In the genomic region with DNA sequence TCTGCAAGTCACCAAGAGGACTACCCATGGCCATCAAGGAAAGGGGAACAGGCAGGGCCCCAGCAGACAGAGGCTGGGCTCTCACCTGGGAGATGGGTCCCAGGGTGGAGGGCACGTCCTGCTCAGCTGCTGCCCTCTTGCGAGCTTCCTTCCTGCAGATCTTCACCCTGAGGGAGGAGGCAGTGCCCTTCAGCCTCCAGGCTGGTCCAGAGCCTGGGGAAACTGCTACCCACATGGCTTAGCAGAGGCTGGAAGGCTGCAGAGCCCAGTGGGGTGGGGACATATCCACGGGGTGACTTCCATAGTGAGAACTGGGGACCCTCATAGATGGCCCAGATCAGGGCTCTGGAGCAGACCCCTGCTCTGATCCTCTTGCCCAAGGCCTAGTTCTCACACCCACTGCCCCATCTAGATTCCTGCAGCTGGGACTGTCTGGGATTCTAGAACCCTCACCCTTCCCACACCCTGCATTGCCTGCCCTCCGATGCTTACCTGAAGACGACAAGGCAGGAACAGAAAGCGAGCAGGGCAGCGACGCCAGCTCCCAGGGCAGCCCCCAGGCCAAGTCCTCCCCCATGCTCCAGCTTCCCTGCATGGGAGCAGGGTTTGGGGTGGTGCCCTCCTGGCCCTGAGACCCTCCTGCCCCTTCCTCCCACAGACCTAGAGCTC, we compare ENCODE assay signal across 27 cellular contexts. TPM values are rescaled to one million over a fixed set of nuclear protein-coding genes. Genes with fewer than 3 reads are reported as not detected.
"Had no signal": no experiment of that assay in that cellular context is flagged by ENCODE, and none has a peak within 500 bp of the region (broad histone marks: within the 10 kb centered on the region; RNA-seq: fewer than 3 reads in every experiment).

No MANE protein-coding gene starts in this region.

- ATAC-seq: activated T-cell treated with anti-CD3 and anti-CD28 coated beads, Interleukin-2, amount 50 U/mL, for 72 hours; foreskin keratinocyte; heart right ventricle; naive thymus-derived CD4-positive, alpha-beta T cell; sciatic nerve; stimulated activated memory B cell treated with anti-CD40 and anti-IgM and Interleukin-4, amounts not matched to agents 10 μg/mL and 1 μg/mL and 100 μg/mL, for 72 hours; stimulated activated naive CD8-positive, alpha-beta T cell treated with anti-CD3 and anti-CD28 coated beads, Interleukin-15, amount 100 ng/mL, for 72 hours; upper lobe of right lung had no signal

- H3K27ac Mint-ChIP-seq: activated naive CD8-positive, alpha-beta T cell treated with anti-CD3 and anti-CD28 coated beads, Interleukin-2, amount 10 ng/mL, durations not matched to agents 7 days and 5 days; activated T-cell treated with anti-CD3 and anti-CD28 coated beads, Interleukin-2, amount 50 U/mL, for 72 hours; naive thymus-derived CD4-positive, alpha-beta T cell; stimulated activated memory B cell treated with anti-CD40 and anti-IgM and Interleukin-4, amounts not matched to agents 10 μg/mL and 1 μg/mL and 100 μg/mL, for 72 hours; stimulated activated naive CD8-positive, alpha-beta T cell treated with anti-CD3 and anti-CD28 coated beads, Interleukin-15, amount 100 ng/mL, for 72 hours had no signal

- H3K4me1 Mint-ChIP-seq: activated naive CD4-positive, alpha-beta T cell treated with anti-CD3 and anti-CD28 coated beads, Interleukin-2, amount 10 ng/mL, durations not matched to agents 7 days and 5 days had no signal

- H3K36me3 Mint-ChIP-seq: activated naive CD4-positive, alpha-beta T cell treated with anti-CD3 and anti-CD28 coated beads, Interleukin-2, amount 10 ng/mL, durations not matched to agents 7 days and 5 days; activated naive CD8-positive, alpha-beta T cell treated with anti-CD3 and anti-CD28 coated beads, Interleukin-2, amount 10 ng/mL, durations not matched to agents 7 days and 5 days; naive thymus-derived CD4-positive, alpha-beta T cell; stimulated activated memory B cell treated with anti-CD40 and anti-IgM and Interleukin-4, amounts not matched to agents 10 μg/mL and 1 μg/mL and 100 μg/mL, for 72 hours had no signal

- DNase-seq: activated CD4-positive, alpha-beta T cell treated with anti-CD3 and anti-CD28 coated beads for 4 hours; activated CD4-positive, alpha-beta T cell treated with anti-CD3 and anti-CD28 coated beads, Interleukin-2, amount 50 U/mL, for 4 hours; activated naive CD4-positive, alpha-beta T cell treated with anti-CD3 and anti-CD28 coated beads, Interleukin-2, amount 10 ng/mL, durations not matched to agents 7 days and 5 days; activated naive CD8-positive, alpha-beta T cell treated with anti-CD3 and anti-CD28 coated beads, Interleukin-2, amount 10 ng/mL, durations not matched to agents 7 days and 5 days; activated T-cell treated with anti-CD3 and anti-CD28 coated beads for 4 hours; activated T-cell treated with anti-CD3 and anti-CD28 coated beads, Interleukin-2, amount 50 U/mL, for 72 hours; amniotic stem cell; central memory CD4-positive, alpha-beta T cell; dermis blood vessel endothelial cell; effector CD4-positive, alpha-beta T cell; foreskin keratinocyte; heart right ventricle; left ventricle myocardium inferior; mammary epithelial cell; naive thymus-derived CD4-positive, alpha-beta T cell; retina; stimulated activated CD4-positive, alpha-beta T cell treated with anti-CD3 and anti-CD28 coated beads, Interleukin-4, amount 100 ng/mL, for 4 hours; stimulated activated CD8-positive, alpha-beta memory T cell treated with anti-CD3 and anti-CD28 coated beads, Interleukin-4, amount 100 ng/mL, for 48 hours; stimulated activated naive CD8-positive, alpha-beta T cell treated with anti-CD3 and anti-CD28 coated beads, Interleukin-15, amount 100 ng/mL, for 72 hours; substantia nigra; T-helper 1 cell; upper lobe of right lung had no signal

- H3K9me3 ChIP-seq: breast epithelium, esophagus muscularis mucosa, heart right ventricle, left ventricle myocardium inferior, prostate gland, upper lobe of right lung had no signal

- H3K4me3 Mint-ChIP-seq: activated naive CD4-positive, alpha-beta T cell treated with anti-CD3 and anti-CD28 coated beads, Interleukin-2, amount 10 ng/mL, durations not matched to agents 7 days and 5 days; activated naive CD8-positive, alpha-beta T cell treated with anti-CD3 and anti-CD28 coated beads, Interleukin-2, amount 10 ng/mL, durations not matched to agents 7 days and 5 days; activated T-cell treated with anti-CD3 and anti-CD28 coated beads, Interleukin-2, amount 50 U/mL, for 72 hours; naive thymus-derived CD4-positive, alpha-beta T cell; stimulated activated memory B cell treated with anti-CD40 and anti-IgM and Interleukin-4, amounts not matched to agents 10 μg/mL and 1 μg/mL and 100 μg/mL, for 72 hours had no signal

- H3K9me3 Mint-ChIP-seq: activated naive CD4-positive, alpha-beta T cell treated with anti-CD3 and anti-CD28 coated beads, Interleukin-2, amount 10 ng/mL, durations not matched to agents 7 days and 5 days; activated naive CD8-positive, alpha-beta T cell treated with anti-CD3 and anti-CD28 coated beads, Interleukin-2, amount 10 ng/mL, durations not matched to agents 7 days and 5 days; activated T-cell treated with anti-CD3 and anti-CD28 coated beads, Interleukin-2, amount 50 U/mL, for 72 hours; naive thymus-derived CD4-positive, alpha-beta T cell; stimulated activated memory B cell treated with anti-CD40 and anti-IgM and Interleukin-4, amounts not matched to agents 10 μg/mL and 1 μg/mL and 100 μg/mL, for 72 hours; stimulated activated naive CD8-positive, alpha-beta T cell treated with anti-CD3 and anti-CD28 coated beads, Interleukin-15, amount 100 ng/mL, for 72 hours had no signal

RNA-seq across cellular contexts. Expression of a gene that starts 9.0 kb away (rescaled TPM):
- total RNA-seq: activated naive CD8-positive, alpha-beta T cell treated with anti-CD3 and anti-CD28 coated beads, Interleukin-2, amount 10 ng/mL, durations not matched to agents 7 days and 5 days; activated T-cell treated with anti-CD3 and anti-CD28 coated beads, Interleukin-2, amount 50 U/mL, for 72 hours; dermis blood vessel endothelial cell; foreskin keratinocyte; mammary epithelial cell had no signal

RNA-seq across cellular contexts. Expression of a gene that starts 55.3 kb away (rescaled TPM):
- total RNA-seq: left ventricle myocardium inferior, mammary epithelial cell had no signal
